19 cellular contexts compared by ENCODE assay signal in genomic region chr17:64067642-64068041, GRCh38. TPM values are rescaled to one million over a fixed set of nuclear protein-coding genes. Genes with fewer than 3 reads are reported as not detected.
DNase-seq lines count a peak whose midpoint lies in the region; ATAC-seq and TF ChIP-seq lines count a peak whose summit lies in the region.
"Had no signal": no experiment of that assay in that cellular context is flagged by ENCODE, and none has a peak within 500 bp of the region (broad histone marks: within the 10 kb centered on the region; RNA-seq: fewer than 3 reads in every experiment).

No MANE protein-coding gene starts in this region.

- TF ChIP-seq POLR2A in thyroid gland (IDR thresholded peaks at IDR 0.05) = no peak

- WGBS in thyroid gland, 2 donors = 89 to 92% methylated on average over 3 of the region's 3 CpGs

- no peak for TF ChIP-seq CTCF in activated CD8-positive, alpha-beta T cell treated with anti-CD3 and anti-CD28 coated beads for 36 hours (IDR thresholded peaks at IDR 0.05)
- no peak for TF ChIP-seq CTCF in thyroid gland (IDR thresholded peaks at IDR 0.05)

- CTCF ChIA-PET in activated CD8-positive, alpha-beta T cell treated with anti-CD3 and anti-CD28 coated beads for 36 hours (lab: Charles Lee) = interaction anchor here (1.1 to 12.8 kb wide), 5 partner anchors 11 to 155 kb away, joined by 3 to 228 read pairs (median 3); partner anchors contain the start of gene ERN1

- peak overlapping the region; percentile 92 for H3K27ac Mint-ChIP-seq in activated CD4-positive, alpha-beta T cell treated with anti-CD3 and anti-CD28 coated beads, Interleukin-2, amount 10 ng/mL, durations not matched to agents 24 days and 14 days
- peak overlapping the region; percentile 85 for H3K27ac Mint-ChIP-seq in activated CD8-positive, alpha-beta T cell treated with anti-CD3 and anti-CD28 coated beads for 36 hours
- peak overlapping the region in 8 of 10 donors; percentile 7 to 94 (median 66) for H3K27ac Mint-ChIP-seq in naive thymus-derived CD8-positive, alpha-beta T cell
- H3K27ac Mint-ChIP-seq: activated naive CD8-positive, alpha-beta T cell treated with anti-CD3 and anti-CD28 coated beads, Interleukin-2, amount 10 ng/mL, durations not matched to agents 7 days and 5 days had no signal

- peak overlapping the region; percentile 39 for H3K4me3 Mint-ChIP-seq in activated CD4-positive, alpha-beta T cell treated with anti-CD3 and anti-CD28 coated beads, Interleukin-2, amount 10 ng/mL, durations not matched to agents 24 days and 14 days
- H3K4me3 Mint-ChIP-seq in activated CD8-positive, alpha-beta T cell treated with anti-CD3 and anti-CD28 coated beads for 36 hours = no peak overlapping the region
- peak overlapping the region in 5 of 10 donors; percentile 8 to 73 (median 55) for H3K4me3 Mint-ChIP-seq in naive thymus-derived CD8-positive, alpha-beta T cell
- H3K4me3 Mint-ChIP-seq: activated naive CD8-positive, alpha-beta T cell treated with anti-CD3 and anti-CD28 coated beads, Interleukin-2, amount 10 ng/mL, durations not matched to agents 7 days and 5 days had no signal

- H3K36me3 ChIP-seq in KOPT-K1 (ENCODE audit: insufficient read depth, low read length) = peaks cover 98% of the 10 kb centered on the region
- H3K36me3 ChIP-seq in thyroid gland = peaks cover 16 to 18% of the 10 kb centered on the region in 2 donors

- peaks cover 16% of the 10 kb centered on the region for H3K9me3 Mint-ChIP-seq in activated CD4-positive, alpha-beta T cell treated with anti-CD3 and anti-CD28 coated beads, Interleukin-2, amount 10 ng/mL, durations not matched to agents 24 days and 14 days
- H3K9me3 Mint-ChIP-seq in activated CD8-positive, alpha-beta T cell treated with anti-CD3 and anti-CD28 coated beads for 36 hours = peaks cover 19% of the 10 kb centered on the region
- peaks cover 8 to 28% (median 15%) of the 10 kb centered on the region in 9 donors for H3K9me3 Mint-ChIP-seq in naive thymus-derived CD8-positive, alpha-beta T cell
- H3K9me3 Mint-ChIP-seq: activated naive CD8-positive, alpha-beta T cell treated with anti-CD3 and anti-CD28 coated beads, Interleukin-2, amount 10 ng/mL, durations not matched to agents 7 days and 5 days had no signal

- peaks cover 9 to 14% of the 10 kb centered on the region in 2 donors for H3K4me1 ChIP-seq in thyroid gland
- H3K4me1 ChIP-seq: breast epithelium, foreskin keratinocyte had no signal

- peaks cover 89% of the 10 kb centered on the region for H3K36me3 Mint-ChIP-seq in activated CD4-positive, alpha-beta T cell treated with anti-CD3 and anti-CD28 coated beads, Interleukin-2, amount 10 ng/mL, durations not matched to agents 24 days and 14 days (ENCODE audit: low read depth)
- peaks cover 71% of the 10 kb centered on the region for H3K36me3 Mint-ChIP-seq in activated CD8-positive, alpha-beta T cell treated with anti-CD3 and anti-CD28 coated beads for 36 hours (ENCODE audit: low read depth)
- H3K36me3 Mint-ChIP-seq in naive thymus-derived CD8-positive, alpha-beta T cell = peaks cover 35 to 72% (median 59%) of the 10 kb centered on the region in 3 donors

- H3K9me3 ChIP-seq in KOPT-K1 (ENCODE audit: insufficient read depth, low read length, poor library complexity, severe bottlenecking) (peaks cover 31% of the 10 kb centered on the region), thyroid gland (no peaks in the 10 kb centered on the region)

- H3K27ac ChIP-seq in KOPT-K1 (ENCODE audit: low read depth, low read length, poor library complexity, severe bottlenecking) (peak overlapping the region; percentile 3), thyroid gland (no peak overlapping the region)
- H3K27ac ChIP-seq: BLaER1, breast epithelium, epithelial cell of prostate, foreskin keratinocyte had no signal

- peak; percentile 38 for ATAC-seq in activated CD8-positive, alpha-beta T cell treated with anti-CD3 and anti-CD28 coated beads for 36 hours
- no peak for ATAC-seq in naive thymus-derived CD8-positive, alpha-beta T cell
- ATAC-seq in GM18867 (IDR thresholded peaks at IDR 0.05; ENCODE audit: unreplicated experiment) = no peak
- ATAC-seq: foreskin keratinocyte had no signal

- DNase-seq in activated CD4-positive, alpha-beta T cell treated with anti-CD3 and anti-CD28 coated beads, Interleukin-2, amount 10 ng/mL, durations not matched to agents 24 days and 14 days = no peak
- no peak for DNase-seq in activated CD4-positive, alpha-beta T cell treated with anti-CD3 and anti-CD28 coated beads, Interleukin-2, amount 50 U/mL, for 1 hour
- no peak for DNase-seq in activated CD8-positive, alpha-beta T cell treated with anti-CD3 and anti-CD28 coated beads for 36 hours
- no peak for DNase-seq in naive thymus-derived CD8-positive, alpha-beta T cell
- DNase-seq in thyroid gland = no peak
- no peak for DNase-seq in GM19238 (ENCODE audit: insufficient read length, low spot score)
- DNase-seq: activated naive CD8-positive, alpha-beta T cell treated with anti-CD3 and anti-CD28 coated beads, Interleukin-2, amount 10 ng/mL, durations not matched to agents 7 days and 5 days; dermis blood vessel endothelial cell; DMS53; foreskin keratinocyte; NCI-H187; NCI-H446; NK-92 treated with Interleukin-12 subunit alpha and Interleukin-12 subunit beta, amount 100 ng/mL, for 24 hours; SW 1271 had no signal

- intact Hi-C loops in activated CD4-positive, alpha-beta T cell treated with anti-CD3 and anti-CD28 coated beads, Interleukin-2, amount 10 ng/mL, durations not matched to agents 24 days and 14 days (cut with micrococcal nuclease) = loop anchor here (5.0 kb wide), 1 partner anchor 40 kb away; no protein-coding TSS in a partner anchor
- intact Hi-C loops in activated CD8-positive, alpha-beta T cell treated with anti-CD3 and anti-CD28 coated beads for 36 hours (cut with micrococcal nuclease) = no loop called here
- intact Hi-C loops in thyroid gland (cut with DNase I) = no loop called here

- POLR2A ChIA-PET in activated CD8-positive, alpha-beta T cell treated with anti-CD3 and anti-CD28 coated beads for 36 hours (lab: Charles Lee) = interaction anchor here (0.8 to 3.2 kb wide), 6 partner anchors 13 to 78 kb away, joined by 3 to 12 read pairs (median 6); partner anchors contain the start of gene ERN1
- POLR2A ChIA-PET in naive thymus-derived CD8-positive, alpha-beta T cell (lab: Charles Lee) = interaction anchor here (1.0 kb wide), 1 partner anchor 66 kb away, joined by 3 read pairs; no protein-coding TSS in a partner anchor

- no peak overlapping the region for H3K4me3 ChIP-seq in thyroid gland (replicated peaks in 1 of 3)
- H3K4me3 ChIP-seq: BLaER1, breast epithelium had no signal

- peaks cover 46% of the 10 kb centered on the region for H3K4me1 Mint-ChIP-seq in activated CD4-positive, alpha-beta T cell treated with anti-CD3 and anti-CD28 coated beads, Interleukin-2, amount 10 ng/mL, durations not matched to agents 24 days and 14 days
- peaks cover 48% of the 10 kb centered on the region for H3K4me1 Mint-ChIP-seq in activated CD8-positive, alpha-beta T cell treated with anti-CD3 and anti-CD28 coated beads for 36 hours (ENCODE audit: low read depth)
- peaks cover 5 to 54% (median 41%) of the 10 kb centered on the region in 4 donors for H3K4me1 Mint-ChIP-seq in naive thymus-derived CD8-positive, alpha-beta T cell

- H3K27me3 ChIP-seq in thyroid gland = no peaks in the 10 kb centered on the region
- H3K27me3 ChIP-seq: BLaER1, breast epithelium, foreskin keratinocyte had no signal

- H3K27me3 Mint-ChIP-seq in activated CD4-positive, alpha-beta T cell treated with anti-CD3 and anti-CD28 coated beads, Interleukin-2, amount 10 ng/mL, durations not matched to agents 24 days and 14 days = no peaks in the 10 kb centered on the region
- no peaks in the 10 kb centered on the region for H3K27me3 Mint-ChIP-seq in activated CD8-positive, alpha-beta T cell treated with anti-CD3 and anti-CD28 coated beads for 36 hours
- H3K27me3 Mint-ChIP-seq in naive thymus-derived CD8-positive, alpha-beta T cell = no peaks in the 10 kb centered on the region
- H3K27me3 Mint-ChIP-seq: activated naive CD8-positive, alpha-beta T cell treated with anti-CD3 and anti-CD28 coated beads, Interleukin-2, amount 10 ng/mL, durations not matched to agents 7 days and 5 days had no signal

RNA-seq across cellular contexts. Expression of gene ICAM2, which starts 47.2 kb away (rescaled TPM):
- 62.2 TPM in 2 replicates for total RNA-seq in activated CD4-positive, alpha-beta T cell treated with anti-CD3 and anti-CD28 coated beads, Interleukin-2, amount 10 ng/mL, durations not matched to agents 24 days and 14 days
- total RNA-seq in activated CD8-positive, alpha-beta T cell treated with anti-CD3 and anti-CD28 coated beads for 36 hours = 10 to 100 TPM; 53.3 to 53.7 TPM
- total RNA-seq in naive thymus-derived CD8-positive, alpha-beta T cell = 10 to 100 TPM; 89.2 to 89.3 TPM
- polyA plus RNA-seq in naive thymus-derived CD8-positive, alpha-beta T cell = 100 to 1,000 TPM; 218 to 306 (median 289) TPM
- 10 to 100 TPM; 20.3 to 41.8 (median 30.6) TPM for total RNA-seq in thyroid gland
